Comparison of ENCODE assay signal across 8 cellular contexts in the genomic region with DNA sequence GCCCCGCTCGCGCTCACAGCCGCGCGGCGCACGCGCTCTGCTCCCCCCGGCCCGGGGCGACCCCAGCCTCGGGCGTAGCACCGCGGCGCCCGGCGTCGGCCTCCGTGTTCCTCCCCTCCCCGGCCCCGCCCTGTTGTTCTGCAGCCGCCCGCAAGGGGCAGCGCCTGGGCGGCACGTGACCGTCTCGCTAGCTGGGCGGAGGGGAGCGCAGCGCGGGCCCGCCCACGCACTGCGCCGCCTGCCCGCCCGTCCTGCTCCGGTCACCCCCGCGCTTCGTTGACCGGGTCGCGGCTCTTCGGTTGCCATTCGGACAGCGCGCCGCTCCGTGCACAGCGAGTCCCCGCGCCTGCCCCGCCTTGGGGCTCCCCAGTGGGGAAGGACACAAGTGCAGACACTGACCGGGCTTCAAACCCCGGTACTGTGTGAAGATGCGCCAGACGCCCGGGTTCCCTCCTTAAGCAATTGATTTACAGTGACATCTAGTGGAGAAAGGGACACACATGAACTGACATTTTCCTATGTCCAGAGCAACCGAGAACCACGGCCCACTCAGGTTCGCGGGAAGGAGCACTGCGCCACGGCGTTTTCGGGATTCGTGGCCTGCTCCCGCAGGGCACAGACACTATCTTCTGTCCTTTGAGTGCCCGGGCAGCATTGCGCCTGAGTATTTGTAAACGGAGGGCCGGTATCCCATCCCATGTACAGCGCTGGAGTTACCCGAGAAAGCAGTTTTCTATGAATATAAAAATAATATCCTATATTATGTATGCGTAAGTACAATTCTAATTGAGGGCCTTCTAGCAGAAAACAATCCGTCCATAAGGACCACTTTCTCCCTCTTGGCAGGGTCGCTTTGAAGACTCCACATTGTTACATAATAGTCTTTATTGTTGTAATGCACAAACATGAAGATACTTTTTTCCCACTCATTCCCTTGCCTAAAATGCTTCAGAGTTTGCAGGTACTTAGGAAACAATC. TPM values are rescaled to one million over a fixed set of nuclear protein-coding genes. Genes with fewer than 3 reads are reported as not detected.
DNase-seq lines count a peak whose midpoint lies in the region; ATAC-seq, FAIRE-seq and TF ChIP-seq lines count a peak whose summit lies in the region.

No MANE protein-coding gene starts in this region.

- TF ChIP-seq POLR2A in H54 (IDR thresholded peaks at IDR 0.05; ENCODE audit: low read depth, low read length): peak; percentile 47

- H3K27me3 Mint-ChIP-seq in natural killer cell (ENCODE audit: low read depth in 2 of 2): peaks cover 8 to 11% of the 10 kb centered on the region in 2 donors

- peaks cover 26 to 29% of the 10 kb centered on the region in 2 donors for H3K4me1 Mint-ChIP-seq in natural killer cell

- CTCF ChIA-PET in RWPE1 (lab: Yijun Ruan, JAX): interaction anchor here (0.6 to 1.5 kb wide), 3 partner anchors 58 to 136 kb away, joined by 4 read pairs; no protein-coding TSS in a partner anchor

- H3K4me3 ChIP-seq in LNCaP clone FGC (ENCODE audit: low read depth, low read length) (peak overlapping the region; percentile 86), fibroblast of pulmonary artery (replicated peaks; ENCODE audit: low read depth, low read length) (peak overlapping the region; percentile 83)

- H3K27ac Mint-ChIP-seq in natural killer cell: peak overlapping the region; percentile 95 to 97

- H3K4me3 Mint-ChIP-seq in natural killer cell: peak overlapping the region; percentile 98

- peak; percentile 87 for FAIRE-seq in H54 (lab: Jason Lieb, UNC)

- peak; percentile 66 for TF ChIP-seq CTCF in LNCaP clone FGC (IDR thresholded peaks at IDR 0.05; ENCODE audit: control insufficient read depth, extremely low read depth, insufficient read depth)
- peak; percentile 85 for TF ChIP-seq CTCF in RWPE1 (conservative IDR thresholded peaks at IDR 0.05; ENCODE audit: low read depth)
- TF ChIP-seq CTCF in fibroblast of pulmonary artery (IDR thresholded peaks at IDR 0.05; ENCODE audit: low read length, missing control alignments): peak; percentile 69
- peak; percentile 79 for TF ChIP-seq CTCF in natural killer cell (IDR thresholded peaks at IDR 0.05)

- peak; percentile 80 to 93 (median 84) for ATAC-seq in natural killer cell

- DNase-seq in EL (peak; percentile 93), H54 (ENCODE audit: insufficient read length, low spot score) (peak; percentile 92), LNCaP clone FGC (ENCODE audit: low read depth) (peak; percentile 78), RWPE1 (ENCODE audit: low spot score) (peak; percentile 97), fibroblast of pulmonary artery (ENCODE audit: low read depth) (peak; percentile 96), natural killer cell (peak; percentile 92)
- DNase-seq in activated effector memory CD4-positive, alpha-beta T cell treated with Interleukin-2 at 50 U/mL for 16 hours: peak; percentile 90
- peak; percentile 91 to 100 (median 94) for DNase-seq in stimulated activated naive CD4-positive, alpha-beta T cell (lab: John Stamatoyannopoulos, UW)

- no peaks in the 10 kb centered on the region for H3K9me3 Mint-ChIP-seq in natural killer cell

- peaks cover 6% of the 10 kb centered on the region for H3K36me3 Mint-ChIP-seq in natural killer cell

- intact Hi-C loops in natural killer cell (cut with micrococcal nuclease): loop anchor here (1.0 to 5.0 kb wide), 3 partner anchors 154 to 403 kb away; partner anchors contain the start of genes MITD1, MRPL30 and TXNDC9

- peak overlapping the region; percentile 93 for H3K27ac ChIP-seq in RWPE1

- POLR2A ChIA-PET in RWPE1 (lab: Yijun Ruan, JAX; ENCODE audit: low non-redundant PET): interaction anchor here (0.6 kb wide), 2 partner anchors 18 to 38 kb away, joined by 3 to 4 read pairs; no protein-coding TSS in a partner anchor

RNA-seq across cellular contexts. Expression of gene REV1, which starts 0.6 kb away (rescaled TPM):
- 10 to 100 TPM; 34.7 to 49.1 (median 38.5) TPM for total RNA-seq in natural killer cell

Comparison
In these comparisons a context has a peak if more than half of its experiments do, and no peak if none do; other contexts are left out.
1. Peak in every context shown above with its lines: DNase-seq, ATAC-seq, H3K4me3 ChIP-seq and H3K27ac ChIP-seq.